In genomic region chr5:56081053-56081642, GRCh38 we compare ENCODE assay signal across 8 cellular contexts.
DNase-seq lines count a peak whose midpoint lies in the region; ATAC-seq and TF ChIP-seq lines count a peak whose summit lies in the region.
"Not testable (repeated sequence)": the region's sequence is repeated elsewhere in the genome, so short reads cannot be mapped to it uniquely, and the experiment has no call there.

No MANE protein-coding gene starts in this region.

- not testable (repeated sequence) for H3K27me3 Mint-ChIP-seq in activated T-helper 17 cell treated with anti-CD3 and anti-CD28 coated beads, Interleukin-2, amount 50 U/mL, for 72 hours

- peaks cover 24% of the 10 kb centered on the region for H3K4me1 Mint-ChIP-seq in activated T-helper 17 cell treated with anti-CD3 and anti-CD28 coated beads, Interleukin-2, amount 50 U/mL, for 72 hours

- peak overlapping the region; percentile 39 for H3K27ac Mint-ChIP-seq in activated T-helper 17 cell treated with anti-CD3 and anti-CD28 coated beads, Interleukin-2, amount 50 U/mL, for 72 hours

- DNase-seq in A172 (ENCODE audit: low spot score) (peak; percentile 18), fibroblast of pulmonary artery (ENCODE audit: low read depth) (peak; percentile 60)
- not testable (repeated sequence) for DNase-seq in omental fat pad (ENCODE audit: low spot score)

- H3K36me3 Mint-ChIP-seq in activated T-helper 17 cell treated with anti-CD3 and anti-CD28 coated beads, Interleukin-2, amount 50 U/mL, for 72 hours (ENCODE audit: low read depth): not testable (repeated sequence)

- H3K4me3 ChIP-seq in fibroblast of pulmonary artery (replicated peaks; ENCODE audit: low read depth, low read length): not testable (repeated sequence)

- ATAC-seq in GM18861 (IDR thresholded peaks at IDR 0.05; ENCODE audit: unreplicated experiment) (peak; percentile 59), GM21529 (IDR thresholded peaks at IDR 0.05; ENCODE audit: unreplicated experiment) (peak; percentile 38), HG03039 (IDR thresholded peaks at IDR 0.05; ENCODE audit: unreplicated experiment) (peak; percentile 43), HG03575 (IDR thresholded peaks at IDR 0.05; ENCODE audit: extremely low read depth, insufficient number of reproducible peaks, low FRiP score, unreplicated experiment) (peak; percentile 48), omental fat pad (ENCODE audit: low FRiP score) (peak; percentile 61)
- ATAC-seq in activated T-helper 17 cell treated with anti-CD3 and anti-CD28 coated beads, Interleukin-2, amount 50 U/mL, for 72 hours (replicated peaks): peak; percentile 91

- not testable (repeated sequence) for H3K9me3 Mint-ChIP-seq in activated T-helper 17 cell treated with anti-CD3 and anti-CD28 coated beads, Interleukin-2, amount 50 U/mL, for 72 hours

- not testable (repeated sequence) for TF ChIP-seq CTCF in fibroblast of pulmonary artery (IDR thresholded peaks at IDR 0.05; ENCODE audit: low read length, missing control alignments); omental fat pad (IDR thresholded peaks at IDR 0.05)

- peak overlapping the region; percentile 44 for H3K4me3 Mint-ChIP-seq in activated T-helper 17 cell treated with anti-CD3 and anti-CD28 coated beads, Interleukin-2, amount 50 U/mL, for 72 hours

Comparison
In these comparisons a context has a peak if more than half of its experiments do, and no peak if none do; other contexts are left out.
1. ATAC-seq: peak in every context shown above with its lines; median percentile 91 in activated T-helper 17 cell treated with anti-CD3 and anti-CD28 coated beads, Interleukin-2, amount 50 U/mL, for 72 hours; 61 in omental fat pad; 59 in GM18861; 48 in HG03575; 43 in HG03039; 38 in GM21529.